10 cellular contexts compared by ENCODE assay signal in genomic region chr6:7042056-7042653, GRCh38.
DNase-seq lines count a peak whose midpoint lies in the region; ATAC-seq and TF ChIP-seq lines count a peak whose summit lies in the region.
"Had no signal": no experiment of that assay in that cellular context is flagged by ENCODE, and none has a peak within 500 bp of the region (broad histone marks: within the 10 kb centered on the region; RNA-seq: fewer than 3 reads in every experiment).

No MANE protein-coding gene starts in this region.

- peak; percentile 52 for DNase-seq in hepatocyte (ENCODE audit: low spot score)
- DNase-seq in stomach, result peak; percentile 42
- no peak for DNase-seq in NCI-H524 treated with DMSO at 0.1 percent for 48 hours (lab: John Stamatoyannopoulos, UW)
- DNase-seq in ecto neural progenitor cell (ENCODE audit: low spot score), result no peak
- DNase-seq: GOT3; NCI-H1105 treated with DMSO at 0.1 percent for 48 hours; stimulated activated CD4-positive, alpha-beta T cell treated with anti-CD3 and anti-CD28 coated beads, Interleukin-2, amount 100 ng/mL, for 24 hours had no signal

- no peaks in the 10 kb centered on the region for H3K79me2 ChIP-seq in hepatocyte

- TF ChIP-seq EP300 in stomach (IDR thresholded peaks at IDR 0.05), result no peak

- H3K4me2 ChIP-seq in hepatocyte, result peak overlapping the region; percentile 64

- H3K27me3 ChIP-seq in HUES64 (ENCODE audit: insufficient read depth, low read length) (no peaks in the 10 kb centered on the region), hepatocyte (no peaks in the 10 kb centered on the region), stomach (no peaks in the 10 kb centered on the region)

- H3K27ac ChIP-seq in HUES64 (ENCODE audit: low read depth, low read length), result peak overlapping the region; percentile 57; the same call in 1 of the 2 replicates
- peak overlapping the region; percentile 30 for H3K27ac ChIP-seq in VCaP
- H3K27ac ChIP-seq in hepatocyte, result peak overlapping the region; percentile 95
- peak overlapping the region; percentile 27 to 67 (median 54) for H3K27ac ChIP-seq in stomach

- intact Hi-C loops in stomach (cut with DNase I; ENCODE audit: low total_unique reads), result no loop called here

- H3K9me2 ChIP-seq in hepatocyte (replicated peaks; ENCODE audit: insufficient read depth), result no peaks in the 10 kb centered on the region

- 56% methylated on average over 12 of the region's 12 CpGs for WGBS in HUES64
- WGBS in hepatocyte (ENCODE audit: low lambda C conversion rate, missing lambda C conversion rate), result 59% methylated on average over 12 of the region's 12 CpGs
- 30 to 46% (median 36%) methylated on average over 12 of the region's 12 CpGs for whole genome bisulfite sequencing in stomach, 5 donors

- peak overlapping the region; percentile 12; the same call in 1 of the 2 replicates for H3K9ac ChIP-seq in HUES64 (ENCODE audit: low read depth, low read length)

- no peaks in the 10 kb centered on the region for H3K36me3 ChIP-seq in HUES64 (ENCODE audit: insufficient read depth, low read length)
- no peaks in the 10 kb centered on the region for H3K36me3 ChIP-seq in hepatocyte (replicated peaks; ENCODE audit: insufficient read depth, low read depth)
- H3K36me3 ChIP-seq in stomach, result no peaks in the 10 kb centered on the region

- H3K4me1 ChIP-seq in HUES64 (ENCODE audit: insufficient read depth, low read length) (peaks cover 23% of the 10 kb centered on the region), hepatocyte (ENCODE audit: insufficient read depth) (peaks cover 16% of the 10 kb centered on the region), stomach (peaks cover 6 to 14% (median 8%) of the 10 kb centered on the region in 4 donors)

- H3K9me3 ChIP-seq in HUES64 (ENCODE audit: insufficient read depth, low read depth, low read length) (no peaks in the 10 kb centered on the region), hepatocyte (ENCODE audit: low read depth) (no peaks in the 10 kb centered on the region), stomach (no peaks in the 10 kb centered on the region)

- no peaks in the 10 kb centered on the region for H4K20me1 ChIP-seq in hepatocyte (ENCODE audit: insufficient read depth, poor library complexity, severe bottlenecking)

- TF ChIP-seq POLR2A in stomach (IDR thresholded peaks at IDR 0.05), result no peak

- no peak for TF ChIP-seq CTCF in VCaP (conservative IDR thresholded peaks at IDR 0.05)
- no peak for TF ChIP-seq CTCF in hepatocyte (IDR thresholded peaks at IDR 0.05; ENCODE audit: poor library complexity)
- TF ChIP-seq CTCF in stomach (IDR thresholded peaks at IDR 0.05), result no peak

- ATAC-seq in HG03571 (IDR thresholded peaks at IDR 0.05; ENCODE audit: unreplicated experiment), result no peak

- H2AFZ ChIP-seq in hepatocyte, result peak overlapping the region; percentile 47

- H3K4me3 ChIP-seq in HUES64 (ENCODE audit: low read length) (no peak overlapping the region), hepatocyte (no peak overlapping the region), stomach (no peak overlapping the region)

Comparison
In these comparisons a context has a peak if more than half of its experiments do, and no peak if none do; other contexts are left out.
1. H3K27ac ChIP-seq: peak in every context shown above with its lines; median percentile 95 in hepatocyte; 57 in HUES64; 54 in stomach; 30 in VCaP.
2. DNase-seq: peak in hepatocyte (single experiment) and stomach (single experiment); none in NCI-H524 treated with DMSO at 0.1 percent for 48 hours (single experiment) and ecto neural progenitor cell (single experiment).